ENCODE assay signal across 1 cellular context in genomic region chr3:50095352-50095998, GRCh38.
TF ChIP-seq lines count a peak whose summit lies in the region.

No MANE protein-coding gene starts in this region.

TF ChIP-seq in IMR-90, 13 proteins besides CTCF, POLR2A, EP300 and RAD21:
- TF ChIP-seq ELK1 (IDR thresholded peaks at IDR 0.05; ENCODE audit: borderline replicate concordance, low read depth, low read length) = no peak
- no peak for TF ChIP-seq MAZ (IDR thresholded peaks at IDR 0.05; ENCODE audit: borderline replicate concordance, low read depth, low read length)
- no peak for TF ChIP-seq MXI1 (IDR thresholded peaks at IDR 0.05; ENCODE audit: borderline replicate concordance, low read depth, low read length)
- TF ChIP-seq MAFK (IDR thresholded peaks at IDR 0.05; ENCODE audit: low read depth, low read length) = no peak
- no peak for TF ChIP-seq CEBPB (IDR thresholded peaks at IDR 0.05; ENCODE audit: low read depth, low read length)
- TF ChIP-seq CHD1 (IDR thresholded peaks at IDR 0.05; ENCODE audit: low read depth, low read length) = no peak
- TF ChIP-seq BHLHE40 (IDR thresholded peaks at IDR 0.05; ENCODE audit: low read depth, low read length) = no peak
- no peak for TF ChIP-seq SMC3 (IDR thresholded peaks at IDR 0.05; ENCODE audit: low read depth, low read length)
- TF ChIP-seq RCOR1 (IDR thresholded peaks at IDR 0.05; ENCODE audit: insufficient replicate concordance, low read length) = no peak
- TF ChIP-seq FOS (IDR thresholded peaks at IDR 0.05; ENCODE audit: low read depth, low read length) = no peak
- no peak for TF ChIP-seq RFX5 (IDR thresholded peaks at IDR 0.05; ENCODE audit: low read depth, low read length)
- TF ChIP-seq USF2 (IDR thresholded peaks at IDR 0.05; ENCODE audit: low read depth, low read length) = no peak
- no peak for TF ChIP-seq NFE2L2 (IDR thresholded peaks at IDR 0.05; ENCODE audit: low read depth, low read length)
TF ChIP-seq in IMR-90: peak in this region for 0.
